ENCODE assay signal across 2 cellular contexts in genomic region chr10:68073631-68074403, GRCh38.
A peak's percentile ranks its signal among the peaks of the same experiment; 100 is the strongest.
TF ChIP-seq lines count a peak whose summit lies in the region.

No MANE protein-coding gene starts in this region.

TF ChIP-seq in A549, 52 proteins besides CTCF, POLR2A, EP300 and RAD21:
- TF ChIP-seq, protein P1, sequence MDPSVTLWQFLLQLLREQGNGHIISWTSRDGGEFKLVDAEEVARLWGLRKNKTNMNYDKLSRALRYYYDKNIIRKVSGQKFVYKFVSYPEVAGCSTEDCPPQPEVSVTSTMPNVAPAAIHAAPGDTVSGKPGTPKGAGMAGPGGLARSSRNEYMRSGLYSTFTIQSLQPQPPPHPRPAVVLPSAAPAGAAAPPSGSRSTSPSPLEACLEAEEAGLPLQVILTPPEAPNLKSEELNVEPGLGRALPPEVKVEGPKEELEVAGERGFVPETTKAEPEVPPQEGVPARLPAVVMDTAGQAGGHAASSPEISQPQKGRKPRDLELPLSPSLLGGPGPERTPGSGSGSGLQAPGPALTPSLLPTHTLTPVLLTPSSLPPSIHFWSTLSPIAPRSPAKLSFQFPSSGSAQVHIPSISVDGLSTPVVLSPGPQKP (IDR thresholded peaks at IDR 0.05; ENCODE audit: low read depth, low read length) = no peak
- no peak for TF ChIP-seq REST (IDR thresholded peaks at IDR 0.05)
- TF ChIP-seq CEBPB (IDR thresholded peaks at IDR 0.05) = 0 out of 4 replicates have a peak, but pooled peaks of 1 of the 2 experiments have one; percentile 19
- TF ChIP-seq MAZ (IDR thresholded peaks at IDR 0.05; ENCODE audit: borderline replicate concordance, low read depth, low read length) = no peak
- no peak for TF ChIP-seq NFE2L2 (conservative IDR thresholded peaks at IDR 0.05; ENCODE audit: low read length)

TF ChIP-seq in GM23338, 12 proteins besides CTCF, POLR2A, EP300 and RAD21 (continued from another document):
- TF ChIP-seq POLR2AphosphoS5 (IDR thresholded peaks at IDR 0.05; ENCODE audit: low read depth) (no peak), NANOG (IDR thresholded peaks at IDR 0.05; ENCODE audit: borderline replicate concordance) (no peak), REST (IDR thresholded peaks at IDR 0.05; ENCODE audit: unreplicated experiment) (no peak), JUNB (IDR thresholded peaks at IDR 0.05; ENCODE audit: unreplicated experiment) (no peak), STAT1 (IDR thresholded peaks at IDR 0.05; ENCODE audit: unreplicated experiment) (no peak)
- TF ChIP-seq, protein P2, sequence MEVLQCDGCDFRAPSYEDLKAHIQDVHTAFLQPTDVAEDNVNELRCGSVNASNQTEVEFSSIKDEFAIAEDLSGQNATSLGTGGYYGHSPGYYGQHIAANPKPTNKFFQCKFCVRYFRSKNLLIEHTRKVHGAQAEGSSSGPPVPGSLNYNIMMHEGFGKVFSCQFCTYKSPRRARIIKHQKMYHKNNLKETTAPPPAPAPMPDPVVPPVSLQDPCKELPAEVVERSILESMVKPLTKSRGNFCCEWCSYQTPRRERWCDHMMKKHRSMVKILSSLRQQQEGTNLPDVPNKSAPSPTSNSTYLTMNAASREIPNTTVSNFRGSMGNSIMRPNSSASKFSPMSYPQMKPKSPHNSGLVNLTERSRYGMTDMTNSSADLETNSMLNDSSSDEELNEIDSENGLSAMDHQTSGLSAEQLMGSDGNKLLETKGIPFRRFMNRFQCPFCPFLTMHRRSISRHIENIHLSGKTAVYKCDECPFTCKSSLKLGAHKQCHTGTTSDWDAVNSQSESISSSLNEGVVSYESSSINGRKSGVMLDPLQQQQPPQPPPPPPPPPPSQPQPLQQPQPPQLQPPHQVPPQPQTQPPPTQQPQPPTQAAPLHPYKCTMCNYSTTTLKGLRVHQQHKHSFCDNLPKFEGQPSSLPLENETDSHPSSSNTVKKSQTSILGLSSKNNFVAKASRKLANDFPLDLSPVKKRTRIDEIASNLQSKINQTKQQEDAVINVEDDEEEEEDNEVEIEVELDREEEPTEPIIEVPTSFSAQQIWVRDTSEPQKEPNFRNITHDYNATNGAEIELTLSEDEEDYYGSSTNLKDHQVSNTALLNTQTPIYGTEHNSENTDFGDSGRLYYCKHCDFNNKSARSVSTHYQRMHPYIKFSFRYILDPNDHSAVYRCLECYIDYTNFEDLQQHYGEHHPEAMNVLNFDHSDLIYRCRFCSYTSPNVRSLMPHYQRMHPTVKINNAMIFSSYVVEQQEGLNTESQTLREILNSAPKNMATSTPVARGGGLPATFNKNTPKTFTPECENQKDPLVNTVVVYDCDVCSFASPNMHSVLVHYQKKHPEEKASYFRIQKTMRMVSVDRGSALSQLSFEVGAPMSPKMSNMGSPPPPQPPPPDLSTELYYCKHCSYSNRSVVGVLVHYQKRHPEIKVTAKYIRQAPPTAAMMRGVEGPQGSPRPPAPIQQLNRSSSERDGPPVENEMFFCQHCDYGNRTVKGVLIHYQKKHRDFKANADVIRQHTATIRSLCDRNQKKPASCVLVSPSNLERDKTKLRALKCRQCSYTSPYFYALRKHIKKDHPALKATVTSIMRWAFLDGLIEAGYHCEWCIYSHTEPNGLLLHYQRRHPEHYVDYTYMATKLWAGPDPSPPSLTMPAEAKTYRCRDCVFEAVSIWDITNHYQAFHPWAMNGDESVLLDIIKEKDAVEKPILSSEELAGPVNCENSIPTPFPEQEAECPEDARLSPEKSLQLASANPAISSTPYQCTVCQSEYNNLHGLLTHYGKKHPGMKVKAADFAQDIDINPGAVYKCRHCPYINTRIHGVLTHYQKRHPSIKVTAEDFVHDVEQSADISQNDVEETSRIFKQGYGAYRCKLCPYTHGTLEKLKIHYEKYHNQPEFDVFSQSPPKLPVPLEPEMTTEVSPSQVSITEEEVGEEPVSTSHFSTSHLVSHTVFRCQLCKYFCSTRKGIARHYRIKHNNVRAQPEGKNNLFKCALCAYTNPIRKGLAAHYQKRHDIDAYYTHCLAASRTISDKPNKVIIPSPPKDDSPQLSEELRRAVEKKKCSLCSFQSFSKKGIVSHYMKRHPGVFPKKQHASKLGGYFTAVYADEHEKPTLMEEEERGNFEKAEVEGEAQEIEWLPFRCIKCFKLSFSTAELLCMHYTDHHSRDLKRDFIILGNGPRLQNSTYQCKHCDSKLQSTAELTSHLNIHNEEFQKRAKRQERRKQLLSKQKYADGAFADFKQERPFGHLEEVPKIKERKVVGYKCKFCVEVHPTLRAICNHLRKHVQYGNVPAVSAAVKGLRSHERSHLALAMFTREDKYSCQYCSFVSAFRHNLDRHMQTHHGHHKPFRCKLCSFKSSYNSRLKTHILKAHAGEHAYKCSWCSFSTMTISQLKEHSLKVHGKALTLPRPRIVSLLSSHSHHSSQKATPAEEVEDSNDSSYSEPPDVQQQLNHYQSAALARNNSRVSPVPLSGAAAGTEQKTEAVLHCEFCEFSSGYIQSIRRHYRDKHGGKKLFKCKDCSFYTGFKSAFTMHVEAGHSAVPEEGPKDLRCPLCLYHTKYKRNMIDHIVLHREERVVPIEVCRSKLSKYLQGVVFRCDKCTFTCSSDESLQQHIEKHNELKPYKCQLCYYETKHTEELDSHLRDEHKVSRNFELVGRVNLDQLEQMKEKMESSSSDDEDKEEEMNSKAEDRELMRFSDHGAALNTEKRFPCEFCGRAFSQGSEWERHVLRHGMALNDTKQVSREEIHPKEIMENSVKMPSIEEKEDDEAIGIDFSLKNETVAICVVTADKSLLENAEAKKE (CRISPR knock-in tag; IDR thresholded peaks at IDR 0.05) = no peak
TF ChIP-seq in GM23338: peak in this region for 0.
